ENCODE assay signal across 16 cellular contexts in genomic region chr1:156638189-156638588, GRCh38. TPM values are rescaled to one million over a fixed set of nuclear protein-coding genes. Genes with fewer than 3 reads are reported as not detected.
"Had no signal": no experiment of that assay in that cellular context is flagged by ENCODE, and none has a peak within 500 bp of the region (broad histone marks: within the 10 kb centered on the region; RNA-seq: fewer than 3 reads in every experiment).

No MANE protein-coding gene starts in this region.

- H3K4me3 ChIP-seq: breast epithelium, gastrocnemius medialis, hepatocyte, sigmoid colon, thyroid gland had no signal

- H3K27ac ChIP-seq: breast epithelium, gastrocnemius medialis, hepatocyte, sigmoid colon, thyroid gland had no signal

- H3K9me3 ChIP-seq: breast epithelium, gastrocnemius medialis, sigmoid colon, thyroid gland had no signal

- H3K36me3 ChIP-seq: breast epithelium, gastrocnemius medialis, sigmoid colon, thyroid gland had no signal

- H3K4me2 ChIP-seq: hepatocyte had no signal

- DNase-seq: activated CD4-positive, CD25-positive, alpha-beta regulatory T cell treated with anti-CD3 and anti-CD28 coated beads, Interleukin-2, amount 50 U/mL, for 72 hours; activated naive CD4-positive, alpha-beta T cell; activated naive CD8-positive, alpha-beta T cell treated with anti-CD3 and anti-CD28 coated beads, Interleukin-2, amount 10 ng/mL, durations not matched to agents 7 days and 5 days; activated T-cell treated with anti-CD3 and anti-CD28 coated beads for 4 hours; aorta; dermis blood vessel endothelial cell; erythroblast; gastrocnemius medialis; sigmoid colon; stimulated activated CD4-positive, alpha-beta T cell treated with anti-CD3 and anti-CD28 coated beads, Interleukin-2, amount 100 ng/mL, for 24 hours; T-cell; T1000; thyroid gland had no signal

- H3K79me2 ChIP-seq: hepatocyte had no signal

- ATAC-seq: gastrocnemius medialis; natural killer cell treated with Interleukin-12 subunit alpha and Interleukin-12 subunit beta and Interleukin-15 and Interleukin-18, amount 100 ng/mL, for 72 hours; T-cell had no signal

- H2AFZ ChIP-seq: hepatocyte had no signal

RNA-seq across cellular contexts. Expression of gene BCAN, which starts 3.7 kb away (rescaled TPM):
- total RNA-seq: activated naive CD8-positive, alpha-beta T cell treated with anti-CD3 and anti-CD28 coated beads, Interleukin-2, amount 10 ng/mL, durations not matched to agents 7 days and 5 days; dermis blood vessel endothelial cell; T-cell had no signal
- polyA plus RNA-seq: hepatocyte had no signal

RNA-seq across cellular contexts. Expression of gene HAPLN2, which starts 19.0 kb away (rescaled TPM):
- total RNA-seq: breast epithelium; dermis blood vessel endothelial cell; hepatocyte; natural killer cell treated with Interleukin-12 subunit alpha and Interleukin-12 subunit beta and Interleukin-15 and Interleukin-18, amount 100 ng/mL, for 72 hours had no signal
- polyA plus RNA-seq: hepatocyte had no signal

RNA-seq across cellular contexts. Expression of gene NES, which starts 39.0 kb away (rescaled TPM):
- total RNA-seq: activated naive CD8-positive, alpha-beta T cell treated with anti-CD3 and anti-CD28 coated beads, Interleukin-2, amount 10 ng/mL, durations not matched to agents 7 days and 5 days; natural killer cell treated with Interleukin-12 subunit alpha and Interleukin-12 subunit beta and Interleukin-15 and Interleukin-18, amount 100 ng/mL, for 72 hours had no signal
